9 cellular contexts compared by ENCODE assay signal in the genomic region with DNA sequence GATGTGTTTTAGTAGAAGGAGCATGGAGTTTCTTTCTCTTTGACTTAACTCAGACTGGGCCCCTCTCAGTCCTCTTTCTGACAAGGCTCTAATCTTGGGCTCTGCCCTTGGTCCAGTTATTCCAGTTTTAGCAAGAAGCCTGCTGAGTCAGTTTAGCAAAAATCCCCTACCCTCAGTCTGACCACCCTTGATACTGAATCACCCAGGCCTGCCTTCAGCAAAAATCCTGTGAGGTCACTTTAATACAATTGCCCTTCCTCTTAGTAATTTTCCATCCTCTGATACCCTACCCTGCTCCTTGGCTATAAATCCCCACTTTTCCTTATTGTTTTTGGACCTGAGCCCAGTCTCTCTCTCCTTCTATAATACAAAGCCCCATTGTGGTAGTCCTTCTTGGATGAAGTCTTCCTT.
DNase-seq lines count a peak whose midpoint lies in the region; ATAC-seq and TF ChIP-seq lines count a peak whose summit lies in the region.
"Had no signal": no experiment of that assay in that cellular context is flagged by ENCODE, and none has a peak within 500 bp of the region (broad histone marks: within the 10 kb centered on the region; RNA-seq: fewer than 3 reads in every experiment).

No MANE protein-coding gene starts in this region.

- CTCF ChIA-PET in AG04449 (lab: Yijun Ruan, JAX) = interaction anchor here (1.4 kb wide), 1 partner anchor 23 kb away, joined by 3 read pairs; no protein-coding TSS in a partner anchor
- CTCF ChIA-PET in CD8-positive, alpha-beta T cell (lab: Charles Lee) = no interaction called here

- POLR2A ChIA-PET in AG04449 (lab: Yijun Ruan, JAX) = no interaction called here
- POLR2A ChIA-PET in CD8-positive, alpha-beta T cell (lab: Charles Lee) = no interaction called here

- H3K4me3 Mint-ChIP-seq in CD8-positive, alpha-beta T cell = no peak overlapping the region

- no peaks in the 10 kb centered on the region for H3K4me1 Mint-ChIP-seq in CD8-positive, alpha-beta T cell (ENCODE audit: low read depth)

- no peaks in the 10 kb centered on the region for H3K36me3 ChIP-seq in kidney epithelial cell (ENCODE audit: control insufficient read depth, insufficient read depth, low read length)
- H3K36me3 ChIP-seq in CD8-positive, alpha-beta T cell (ENCODE audit: insufficient read depth, low read length) = no peaks in the 10 kb centered on the region
- no peaks in the 10 kb centered on the region for H3K36me3 ChIP-seq in WERI-Rb-1

- H3K27me3 Mint-ChIP-seq in CD8-positive, alpha-beta T cell (ENCODE audit: low read depth) = no peaks in the 10 kb centered on the region

- H3K9me3 Mint-ChIP-seq in CD8-positive, alpha-beta T cell = no peaks in the 10 kb centered on the region

- DNase-seq in AG04449 (ENCODE audit: low read depth, low spot score) (peak; percentile 89), HPDE6-E6E7 (ENCODE audit: extremely low spot score) (peak; percentile 58), astrocyte of the hippocampus (ENCODE audit: low read depth, low spot score) (peak; percentile 93), kidney epithelial cell (ENCODE audit: low read depth) (peak; percentile 98), left lobe of liver (ENCODE audit: low spot score) (no peak), WERI-Rb-1 (no peak)
- DNase-seq in CD8-positive, alpha-beta T cell = no peak
- DNase-seq: glutamatergic neuron had no signal

- no peaks in the 10 kb centered on the region for H3K9me3 ChIP-seq in CD8-positive, alpha-beta T cell (ENCODE audit: low read length)
- H3K9me3 ChIP-seq in WERI-Rb-1 (ENCODE audit: severe bottlenecking) = no peaks in the 10 kb centered on the region

- no peaks in the 10 kb centered on the region for H3K4me1 ChIP-seq in CD8-positive, alpha-beta T cell (ENCODE audit: insufficient read depth, low read length)

- ATAC-seq in GM18511 (IDR thresholded peaks at IDR 0.05; ENCODE audit: unreplicated experiment) (no peak), left lobe of liver (no peak)
- ATAC-seq in CD8-positive, alpha-beta T cell = no peak

- H3K27me3 ChIP-seq in kidney epithelial cell (ENCODE audit: control insufficient read depth, insufficient read depth, low read length) = no peaks in the 10 kb centered on the region
- no peaks in the 10 kb centered on the region for H3K27me3 ChIP-seq in CD8-positive, alpha-beta T cell (ENCODE audit: insufficient read depth, low read length)
- H3K27me3 ChIP-seq in WERI-Rb-1 (ENCODE audit: insufficient read depth, low read depth, severe bottlenecking) = no peaks in the 10 kb centered on the region

- intact Hi-C loops in CD8-positive, alpha-beta T cell (cut with DNase I, micrococcal nuclease) = no loop called here

- TF ChIP-seq CTCF in AG04449 (IDR thresholded peaks at IDR 0.05; ENCODE audit: insufficient read depth, low read length, missing control alignments) (no peak), kidney epithelial cell (IDR thresholded peaks at IDR 0.05; ENCODE audit: insufficient read depth, low read length, poor library complexity, severe bottlenecking) (no peak), WERI-Rb-1 (IDR thresholded peaks at IDR 0.05; ENCODE audit: low read depth, low read length) (no peak)
- no peak for TF ChIP-seq CTCF in CD8-positive, alpha-beta T cell (IDR thresholded peaks at IDR 0.05)

- H3K27ac Mint-ChIP-seq in CD8-positive, alpha-beta T cell = no peak overlapping the region

- H3K4me3 ChIP-seq in AG04449 (ENCODE audit: low read depth, low read length) = no peak overlapping the region
- H3K4me3 ChIP-seq in kidney epithelial cell (ENCODE audit: low read depth, low read length) = no peak overlapping the region
- H3K4me3 ChIP-seq in CD8-positive, alpha-beta T cell (ENCODE audit: low read depth, low read length) = no peak overlapping the region
- no peak overlapping the region for H3K4me3 ChIP-seq in WERI-Rb-1 (ENCODE audit: low read depth, low read length)

- H3K27ac ChIP-seq in CD8-positive, alpha-beta T cell (ENCODE audit: low read depth, low read length) = no peak overlapping the region
- H3K27ac ChIP-seq in WERI-Rb-1 = no peak overlapping the region

- no peaks in the 10 kb centered on the region for H3K36me3 Mint-ChIP-seq in CD8-positive, alpha-beta T cell

Comparison
In these comparisons a context has a peak if more than half of its experiments do, and no peak if none do; other contexts are left out.
1. DNase-seq: peak in AG04449 (single experiment), HPDE6-E6E7 (single experiment), astrocyte of the hippocampus (single experiment) and kidney epithelial cell (single experiment); none in left lobe of liver (single experiment), CD8-positive, alpha-beta T cell (0 of 7) and WERI-Rb-1 (single experiment).